ENCODE assay signal across 8 cellular contexts in the genomic region with DNA sequence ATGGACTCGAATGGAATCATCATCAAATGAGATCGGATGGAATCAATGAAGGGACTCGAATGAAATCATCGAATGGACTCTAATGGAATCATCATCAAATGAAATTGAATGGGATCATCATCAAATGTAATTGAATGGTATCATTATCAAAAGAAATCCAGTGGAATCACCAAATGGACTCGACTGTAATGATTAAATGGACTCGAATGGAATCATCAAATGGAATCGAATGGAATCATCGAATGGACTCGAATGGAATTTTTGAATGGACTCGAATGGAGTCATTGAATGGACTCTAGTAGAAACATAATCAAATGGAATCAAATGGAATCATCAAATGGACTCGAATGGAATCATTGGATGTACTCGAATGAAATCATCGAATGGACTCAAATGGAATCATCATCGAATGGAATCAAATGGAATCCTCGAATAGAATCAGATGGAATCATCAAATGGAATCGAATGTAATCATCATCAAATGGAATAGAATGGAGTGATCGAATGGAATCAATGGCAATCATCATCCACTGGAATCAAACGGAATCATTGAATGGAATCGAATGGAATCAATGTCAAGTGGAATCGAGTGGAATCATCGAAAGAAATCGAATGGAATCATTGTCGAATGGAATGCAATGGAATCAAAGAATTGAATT.
DNase-seq lines count a peak whose midpoint lies in the region; ATAC-seq and TF ChIP-seq lines count a peak whose summit lies in the region.
"Not testable (repeated sequence)": the region's sequence is repeated elsewhere in the genome, so short reads cannot be mapped to it uniquely, and the experiment has no call there.

No MANE protein-coding gene starts in this region.

- not testable (repeated sequence) for H3K4me1 Mint-ChIP-seq in CD4-positive, alpha-beta T cell (ENCODE audit: low read depth); effector memory CD8-positive, alpha-beta T cell (ENCODE audit: low read depth in 2 of 2)

- H3K27me3 ChIP-seq in CD4-positive, alpha-beta T cell (ENCODE audit: control insufficient read depth, insufficient read depth, low read length); lower lobe of right lung (ENCODE audit: low read depth): not testable (repeated sequence)

- H3K9me3 Mint-ChIP-seq in CD4-positive, alpha-beta T cell, result peaks cover 12% of the 10 kb centered on the region
- H3K9me3 Mint-ChIP-seq in effector memory CD8-positive, alpha-beta T cell, result peaks cover 8 to 20% of the 10 kb centered on the region in 2 donors

- intact Hi-C loops in CD4-positive, alpha-beta T cell (cut with DNase I, micrococcal nuclease); lower lobe of right lung (cut with DNase I): not testable (repeated sequence)

- peaks cover 22% of the 10 kb centered on the region for H3K36me3 Mint-ChIP-seq in CD4-positive, alpha-beta T cell (ENCODE audit: low read depth)
- H3K36me3 Mint-ChIP-seq in effector memory CD8-positive, alpha-beta T cell (ENCODE audit: insufficient read depth), result not testable (repeated sequence)

- H3K27ac Mint-ChIP-seq in CD4-positive, alpha-beta T cell; effector memory CD8-positive, alpha-beta T cell: not testable (repeated sequence)

- not testable (repeated sequence) for H3K27ac ChIP-seq in CD4-positive, alpha-beta T cell (ENCODE audit: low read depth, low read length); lower lobe of right lung

- CTCF ChIA-PET in CD4-positive, alpha-beta T cell (lab: Charles Lee), result not testable (repeated sequence)

- H3K36me3 ChIP-seq in lower lobe of right lung, result not testable (repeated sequence)

- H3K4me3 Mint-ChIP-seq in CD4-positive, alpha-beta T cell; effector memory CD8-positive, alpha-beta T cell: not testable (repeated sequence)

- peaks cover 21% of the 10 kb centered on the region for H3K9me3 ChIP-seq in CD4-positive, alpha-beta T cell (ENCODE audit: control insufficient read depth, low read length)
- peaks cover 18% of the 10 kb centered on the region for H3K9me3 ChIP-seq in lower lobe of right lung

- H3K27me3 Mint-ChIP-seq in CD4-positive, alpha-beta T cell; effector memory CD8-positive, alpha-beta T cell: not testable (repeated sequence)

- peak; percentile 8 for ATAC-seq in CD4-positive, alpha-beta T cell (ENCODE audit: poor library complexity)
- ATAC-seq in GM19455 (IDR thresholded peaks at IDR 0.05; ENCODE audit: unreplicated experiment), result peak; percentile 6
- peak; percentile 12 for ATAC-seq in HG02798 (IDR thresholded peaks at IDR 0.05; ENCODE audit: poor library complexity, unreplicated experiment)
- peak; percentile 8 for ATAC-seq in effector memory CD8-positive, alpha-beta T cell (replicated peaks)
- peak; percentile 8 to 14 for ATAC-seq in lower lobe of right lung

- not testable (repeated sequence) for H3K4me1 ChIP-seq in lower lobe of right lung

- peak in 3 of 10 experiments; percentile 34 to 40 (median 37) for DNase-seq in CD4-positive, alpha-beta T cell
- DNase-seq in HT1080 (ENCODE audit: low read depth) (peak; percentile 13), activated T-cell treated with anti-CD3 and anti-CD28 coated beads for 24 hours (ENCODE audit: low read depth) (peak; percentile 61)
- DNase-seq in effector memory CD8-positive, alpha-beta T cell, result peak; percentile 49 to 72 (median 61)
- DNase-seq in lower lobe of right lung, result not testable (repeated sequence)
- DNase-seq in stimulated activated CD8-positive, alpha-beta memory T cell treated with anti-CD3 and anti-CD28 coated beads, Interleukin-4, amount 100 ng/mL, for 24 hours (ENCODE audit: low read depth), result peak; percentile 6

- not testable (repeated sequence) for TF ChIP-seq CTCF in CD4-positive, alpha-beta T cell (IDR thresholded peaks at IDR 0.05); lower lobe of right lung (IDR thresholded peaks at IDR 0.05)

- POLR2A ChIA-PET in CD4-positive, alpha-beta T cell (lab: Charles Lee), result not testable (repeated sequence)

- H3K4me3 ChIP-seq in lower lobe of right lung, result not testable (repeated sequence)
